In the genomic region with DNA sequence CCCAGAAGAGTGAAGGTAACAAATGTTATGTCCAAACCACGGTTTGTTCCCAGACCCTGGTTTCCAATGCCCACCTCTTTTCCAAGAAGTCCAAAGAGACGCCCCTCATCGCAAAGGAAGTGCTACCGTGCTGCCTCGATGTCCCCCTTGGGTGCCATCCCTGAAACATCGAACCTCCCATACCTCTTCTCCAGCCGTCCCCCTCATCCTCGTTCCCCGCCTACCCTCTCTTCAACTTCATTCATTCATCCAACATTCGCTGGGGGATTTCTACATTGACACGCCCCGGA, we compare ENCODE assay signal across 8 cellular contexts. TPM values are rescaled to one million over a fixed set of nuclear protein-coding genes. Genes with fewer than 3 reads are reported as not detected.
DNase-seq lines count a peak whose midpoint lies in the region; ATAC-seq and TF ChIP-seq lines count a peak whose summit lies in the region.

No MANE protein-coding gene starts in this region.

- H3K36me3 ChIP-seq in SJSA1 (peaks cover 27% of the 10 kb centered on the region), gastroesophageal sphincter (peaks cover 0 to 20% of the 10 kb centered on the region in 2 donors)

- H3K27ac ChIP-seq in SJSA1 (peak overlapping the region; percentile 72), gastroesophageal sphincter (peak overlapping the region; percentile 61 to 87 (median 82))

- no peak for TF ChIP-seq EP300 in gastroesophageal sphincter (IDR thresholded peaks at IDR 0.05)

- peak; percentile 14 for DNase-seq in NCI-H748 treated with DMSO at 0.1 percent for 48 hours (lab: John Stamatoyannopoulos, UW)
- no peak for DNase-seq in NCI-H748 (lab: John Stamatoyannopoulos, UW; ENCODE audit: unreplicated experiment)
- DNase-seq in SJSA1 (ENCODE audit: low read depth in 1 of 2, low spot score in 2 of 2) = no peak
- no peak for DNase-seq in NCI-H1417 (lab: John Stamatoyannopoulos, UW)
- no peak for DNase-seq in SHP77 (lab: John Stamatoyannopoulos, UW)

- 0 to 2% methylated on average over 12 of the region's 12 CpGs for WGBS in gastroesophageal sphincter (ENCODE audit: low coverage in 1 of 2), 2 donors

- TF ChIP-seq CTCF in gastroesophageal sphincter (IDR thresholded peaks at IDR 0.05) = no peak

- peak overlapping the region; percentile 64 for H3K4me3 ChIP-seq in SJSA1
- H3K4me3 ChIP-seq in gastroesophageal sphincter = peak overlapping the region; percentile 58 to 61

- ATAC-seq in gastroesophageal sphincter (no peak), GM19328 (IDR thresholded peaks at IDR 0.05; ENCODE audit: unreplicated experiment) (no peak)
- ATAC-seq in stimulated activated memory B cell treated with anti-CD40 and anti-IgM and Interleukin-4, amounts not matched to agents 10 μg/mL and 1 μg/mL and 100 μg/mL, for 72 hours = no peak

- H3K36me3 Mint-ChIP-seq in stimulated activated memory B cell treated with anti-CD40 and anti-IgM and Interleukin-4, amounts not matched to agents 10 μg/mL and 1 μg/mL and 100 μg/mL, for 72 hours = peaks cover 13% of the 10 kb centered on the region

- H3K27me3 ChIP-seq in SJSA1 (replicated peaks) = no peaks in the 10 kb centered on the region
- H3K27me3 ChIP-seq in gastroesophageal sphincter = no peaks in the 10 kb centered on the region

- H3K27ac Mint-ChIP-seq in stimulated activated memory B cell treated with anti-CD40 and anti-IgM and Interleukin-4, amounts not matched to agents 10 μg/mL and 1 μg/mL and 100 μg/mL, for 72 hours = peak overlapping the region; percentile 93

- peaks cover 4% of the 10 kb centered on the region; the same call in 1 of the 2 replicates for H3K4me1 ChIP-seq in SJSA1 (replicated peaks)
- peaks cover 0 to 14% (median 0%) of the 10 kb centered on the region in 3 donors for H3K4me1 ChIP-seq in gastroesophageal sphincter

- no peak for TF ChIP-seq POLR2A in gastroesophageal sphincter (IDR thresholded peaks at IDR 0.05)

- H3K9me3 ChIP-seq in SJSA1 (replicated peaks) = no peaks in the 10 kb centered on the region; the same call in 1 of the 2 replicates
- H3K9me3 ChIP-seq in gastroesophageal sphincter = no peaks in the 10 kb centered on the region

- H3K9me3 Mint-ChIP-seq in stimulated activated memory B cell treated with anti-CD40 and anti-IgM and Interleukin-4, amounts not matched to agents 10 μg/mL and 1 μg/mL and 100 μg/mL, for 72 hours = no peaks in the 10 kb centered on the region

- peaks cover 24% of the 10 kb centered on the region for H3K4me1 Mint-ChIP-seq in stimulated activated memory B cell treated with anti-CD40 and anti-IgM and Interleukin-4, amounts not matched to agents 10 μg/mL and 1 μg/mL and 100 μg/mL, for 72 hours

- H3K4me3 Mint-ChIP-seq in stimulated activated memory B cell treated with anti-CD40 and anti-IgM and Interleukin-4, amounts not matched to agents 10 μg/mL and 1 μg/mL and 100 μg/mL, for 72 hours = peak overlapping the region; percentile 97

- H3K27me3 Mint-ChIP-seq in stimulated activated memory B cell treated with anti-CD40 and anti-IgM and Interleukin-4, amounts not matched to agents 10 μg/mL and 1 μg/mL and 100 μg/mL, for 72 hours = no peaks in the 10 kb centered on the region

RNA-seq across cellular contexts. Expression of a gene that starts 0.5 kb away (rescaled TPM):
- 32.2 and 47.7 TPM in 2 replicates for total RNA-seq in SJSA1 (2014; rRNA removed; shearing (Covaris generic))
- total RNA-seq in gastroesophageal sphincter = 1 to 10 TPM; 2.9 to 9.1 (median 4.3) TPM

RNA-seq across cellular contexts. Expression of a gene that starts 30.7 kb away (rescaled TPM):
- 43.9 TPM in 2 replicates for total RNA-seq in SJSA1 (2014; rRNA removed; shearing (Covaris generic))
- 10 to 100 TPM; 27.7 to 47.1 (median 39.6) TPM for total RNA-seq in gastroesophageal sphincter
